In genomic region chr19:35818445-35818844, GRCh38 we compare ENCODE assay signal across 16 cellular contexts. TPM values are rescaled to one million over a fixed set of nuclear protein-coding genes. Genes with fewer than 3 reads are reported as not detected.
DNase-seq lines count a peak whose midpoint lies in the region; ATAC-seq and TF ChIP-seq lines count a peak whose summit lies in the region.
"Had no signal": no experiment of that assay in that cellular context is flagged by ENCODE, and none has a peak within 500 bp of the region (broad histone marks: within the 10 kb centered on the region; RNA-seq: fewer than 3 reads in every experiment).

No MANE protein-coding gene starts in this region.

- H3K9me3 Mint-ChIP-seq in natural killer cell treated with Interleukin-12 subunit alpha and Interleukin-12 subunit beta and Interleukin-15 and Interleukin-18, amount 100 ng/mL, for 72 hours: no peaks in the 10 kb centered on the region
- H3K9me3 Mint-ChIP-seq in natural killer cell: no peaks in the 10 kb centered on the region
- H3K9me3 Mint-ChIP-seq in activated T-cell treated with anti-CD3 and anti-CD28 coated beads, Interleukin-2, amount 50 U/mL, for 72 hours: no peaks in the 10 kb centered on the region
- H3K9me3 Mint-ChIP-seq: HFFc6 had no signal

- no peaks in the 10 kb centered on the region for H3K36me3 ChIP-seq in WERI-Rb-1

- H3K4me3 ChIP-seq in WERI-Rb-1 (ENCODE audit: low read depth, low read length): no peak overlapping the region
- H3K4me3 ChIP-seq: GM23248 had no signal

- peak; percentile 25 for DNase-seq in natural killer cell treated with Interleukin-12 subunit alpha and Interleukin-12 subunit beta and Interleukin-15 and Interleukin-18, amount 100 ng/mL, for 72 hours (ENCODE audit: low spot score)
- DNase-seq in natural killer cell: no peak
- no peak for DNase-seq in WERI-Rb-1
- no peak for DNase-seq in activated T-cell treated with anti-CD3 and anti-CD28 coated beads, Interleukin-2, amount 50 U/mL, for 72 hours
- DNase-seq: C1 segment of cervical spinal cord; CD4-positive, alpha-beta memory T cell; COR-L47; DMS153; DND-41; GM23248; H9; HFFc6 had no signal

- TF ChIP-seq CTCF in natural killer cell (IDR thresholded peaks at IDR 0.05) (no peak), WERI-Rb-1 (IDR thresholded peaks at IDR 0.05; ENCODE audit: low read depth, low read length) (no peak)

- H3K36me3 Mint-ChIP-seq in natural killer cell treated with Interleukin-12 subunit alpha and Interleukin-12 subunit beta and Interleukin-15 and Interleukin-18, amount 100 ng/mL, for 72 hours: no peaks in the 10 kb centered on the region
- H3K36me3 Mint-ChIP-seq in natural killer cell: no peaks in the 10 kb centered on the region
- no peaks in the 10 kb centered on the region for H3K36me3 Mint-ChIP-seq in activated T-cell treated with anti-CD3 and anti-CD28 coated beads, Interleukin-2, amount 50 U/mL, for 72 hours (ENCODE audit: insufficient read depth in 2 of 2)
- H3K36me3 Mint-ChIP-seq: CD4-positive, alpha-beta memory T cell had no signal

- no peak overlapping the region for H3K27ac Mint-ChIP-seq in natural killer cell treated with Interleukin-12 subunit alpha and Interleukin-12 subunit beta and Interleukin-15 and Interleukin-18, amount 100 ng/mL, for 72 hours
- no peak overlapping the region for H3K27ac Mint-ChIP-seq in natural killer cell
- H3K27ac Mint-ChIP-seq in activated T-cell treated with anti-CD3 and anti-CD28 coated beads, Interleukin-2, amount 50 U/mL, for 72 hours: no peak overlapping the region
- H3K27ac Mint-ChIP-seq: CD4-positive, alpha-beta memory T cell; H9; HFFc6 had no signal

- intact Hi-C loops in natural killer cell (cut with micrococcal nuclease): no loop called here

- no peaks in the 10 kb centered on the region for H3K27me3 ChIP-seq in WERI-Rb-1 (ENCODE audit: insufficient read depth, low read depth, severe bottlenecking)

- peaks cover 5 to 15% of the 10 kb centered on the region in 2 donors for H3K27me3 Mint-ChIP-seq in natural killer cell treated with Interleukin-12 subunit alpha and Interleukin-12 subunit beta and Interleukin-15 and Interleukin-18, amount 100 ng/mL, for 72 hours
- peaks cover 0 to 11% of the 10 kb centered on the region in 2 donors for H3K27me3 Mint-ChIP-seq in natural killer cell (ENCODE audit: low read depth in 2 of 2)
- peaks cover 25% of the 10 kb centered on the region for H3K27me3 Mint-ChIP-seq in activated T-cell treated with anti-CD3 and anti-CD28 coated beads, Interleukin-2, amount 50 U/mL, for 72 hours (ENCODE audit: low read depth)

- peaks cover 4 to 6% of the 10 kb centered on the region in 2 donors for H3K4me1 Mint-ChIP-seq in natural killer cell treated with Interleukin-12 subunit alpha and Interleukin-12 subunit beta and Interleukin-15 and Interleukin-18, amount 100 ng/mL, for 72 hours (ENCODE audit: low read depth in 2 of 2)
- no peaks in the 10 kb centered on the region for H3K4me1 Mint-ChIP-seq in natural killer cell
- no peaks in the 10 kb centered on the region for H3K4me1 Mint-ChIP-seq in activated T-cell treated with anti-CD3 and anti-CD28 coated beads, Interleukin-2, amount 50 U/mL, for 72 hours (ENCODE audit: low read depth)

- H3K4me3 Mint-ChIP-seq in natural killer cell treated with Interleukin-12 subunit alpha and Interleukin-12 subunit beta and Interleukin-15 and Interleukin-18, amount 100 ng/mL, for 72 hours: no peak overlapping the region
- no peak overlapping the region for H3K4me3 Mint-ChIP-seq in natural killer cell
- H3K4me3 Mint-ChIP-seq in activated T-cell treated with anti-CD3 and anti-CD28 coated beads, Interleukin-2, amount 50 U/mL, for 72 hours: no peak overlapping the region
- H3K4me3 Mint-ChIP-seq: CD4-positive, alpha-beta memory T cell; H9; HFFc6 had no signal

- no peaks in the 10 kb centered on the region for H3K9me3 ChIP-seq in WERI-Rb-1 (ENCODE audit: severe bottlenecking)

- 0 out of 2 replicates have a peak overlapping the region, but pooled peaks have one; percentile 54 for H3K27ac ChIP-seq in WERI-Rb-1
- H3K27ac ChIP-seq: GM23248 had no signal

- no peak for ATAC-seq in natural killer cell treated with Interleukin-12 subunit alpha and Interleukin-12 subunit beta and Interleukin-15 and Interleukin-18, amount 100 ng/mL, for 72 hours
- ATAC-seq in natural killer cell: no peak
- ATAC-seq in activated T-cell treated with anti-CD3 and anti-CD28 coated beads, Interleukin-2, amount 50 U/mL, for 72 hours (replicated peaks in 1 of 2): no peak
- ATAC-seq: HCT116 had no signal

RNA-seq across cellular contexts. Expression of gene PRODH2, which starts 5.8 kb away (rescaled TPM):
- total RNA-seq in natural killer cell treated with Interleukin-12 subunit alpha and Interleukin-12 subunit beta and Interleukin-15 and Interleukin-18, amount 100 ng/mL, for 72 hours: not detected
- not detected for total RNA-seq in natural killer cell
- total RNA-seq in activated T-cell treated with anti-CD3 and anti-CD28 coated beads, Interleukin-2, amount 50 U/mL, for 72 hours: not detected
- total RNA-seq: A172; A673; CD4-positive, alpha-beta memory T cell; GM23248; H4; H9; HFFc6 had no signal

RNA-seq across cellular contexts. Expression of gene NPHS1, which starts 33.9 kb away (rescaled TPM):
- total RNA-seq in natural killer cell treated with Interleukin-12 subunit alpha and Interleukin-12 subunit beta and Interleukin-15 and Interleukin-18, amount 100 ng/mL, for 72 hours: not detected
- total RNA-seq in natural killer cell: under 1 TPM in 1 of 3 donors, not detected in 2; 0.93 TPM
- total RNA-seq in activated T-cell treated with anti-CD3 and anti-CD28 coated beads, Interleukin-2, amount 50 U/mL, for 72 hours: under 1 TPM; 0.22 to 0.74 TPM
- total RNA-seq: A172; A673; CD4-positive, alpha-beta memory T cell; GM23248; H4; HFFc6 had no signal

RNA-seq across cellular contexts. Expression of gene KIRREL2, which starts 38.3 kb away (rescaled TPM):
- 1 to 10 TPM; 1.3 to 2.2 TPM for total RNA-seq in natural killer cell treated with Interleukin-12 subunit alpha and Interleukin-12 subunit beta and Interleukin-15 and Interleukin-18, amount 100 ng/mL, for 72 hours
- under 1 TPM in 1 of 3 donors, not detected in 2; 0.27 TPM for total RNA-seq in natural killer cell
- total RNA-seq in activated T-cell treated with anti-CD3 and anti-CD28 coated beads, Interleukin-2, amount 50 U/mL, for 72 hours: 1 to 10 TPM; 3.0 to 5.6 TPM
- total RNA-seq: CD4-positive, alpha-beta memory T cell; GM23248 had no signal

RNA-seq across cellular contexts. Expression of gene ARHGAP33, which starts 43.1 kb away (rescaled TPM):
- 10 to 100 TPM; 31.5 to 45.0 TPM for total RNA-seq in natural killer cell treated with Interleukin-12 subunit alpha and Interleukin-12 subunit beta and Interleukin-15 and Interleukin-18, amount 100 ng/mL, for 72 hours
- 10 to 100 TPM; 34.4 to 39.3 (median 37.5) TPM for total RNA-seq in natural killer cell
- 10 to 100 TPM; 66.8 to 86.0 TPM for total RNA-seq in activated T-cell treated with anti-CD3 and anti-CD28 coated beads, Interleukin-2, amount 50 U/mL, for 72 hours

RNA-seq across cellular contexts. Expression of gene APLP1, which starts 49.9 kb away (rescaled TPM):
- total RNA-seq in natural killer cell treated with Interleukin-12 subunit alpha and Interleukin-12 subunit beta and Interleukin-15 and Interleukin-18, amount 100 ng/mL, for 72 hours: 1 to 10 TPM; 1.9 TPM
- not detected for total RNA-seq in natural killer cell
- total RNA-seq in activated T-cell treated with anti-CD3 and anti-CD28 coated beads, Interleukin-2, amount 50 U/mL, for 72 hours: 1 to 10 TPM; 2.4 to 7.7 TPM
- total RNA-seq: CD4-positive, alpha-beta memory T cell had no signal
